Comparison of ENCODE assay signal across 23 cellular contexts in the genomic region with DNA sequence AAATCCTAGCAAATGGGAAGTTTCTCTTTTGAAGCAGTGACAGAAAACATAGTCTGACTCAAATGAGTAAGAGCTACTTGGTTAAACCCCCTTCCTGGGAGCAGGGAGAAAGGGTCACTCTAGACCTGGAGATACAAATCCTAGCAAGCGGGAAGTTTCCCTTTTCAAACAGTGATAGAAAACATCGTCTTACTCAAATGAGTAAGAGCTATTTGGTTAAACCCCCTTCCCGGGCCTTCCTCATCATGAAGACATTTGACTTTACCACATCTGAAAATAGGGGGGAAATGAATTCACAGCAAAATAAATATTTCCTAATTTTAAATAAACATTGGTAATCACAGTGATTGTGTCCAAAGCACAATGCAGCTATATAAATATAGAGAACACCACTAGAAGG.
"Had no signal": no experiment of that assay in that cellular context is flagged by ENCODE, and none has a peak within 500 bp of the region (broad histone marks: within the 10 kb centered on the region; RNA-seq: fewer than 3 reads in every experiment).

No MANE protein-coding gene starts in this region.

- H3K4me1 ChIP-seq: heart left ventricle, right atrium auricular region, sigmoid colon, testis, tibial nerve, upper lobe of right lung had no signal

- DNase-seq: cortex of kidney; dorsolateral prefrontal cortex; effector CD8-positive, alpha-beta T cell; foreskin melanocyte; heart left ventricle; hippocampal formation; mucosa of descending colon; naive thymus-derived CD8-positive, alpha-beta T cell; ovary; sigmoid colon; stimulated activated CD4-positive, alpha-beta T cell treated with anti-CD3 and anti-CD28 coated beads, Interleukin-2, amount 100 ng/mL, for 24 hours; stimulated activated CD4-positive, alpha-beta T cell treated with anti-CD3 and anti-CD28 coated beads, Interleukin-4, amount 100 ng/mL, for 4 hours; stimulated activated naive B cell treated with anti-CD40 and anti-IgM and Interleukin-4, amounts not matched to agents 10 μg/mL and 1 μg/mL and 100 μg/mL, for 72 hours; stimulated activated naive CD8-positive, alpha-beta T cell treated with anti-CD3 and anti-CD28 coated beads, Interleukin-15, amount 100 ng/mL, for 72 hours; testis; upper lobe of right lung had no signal

- H3K36me3 Mint-ChIP-seq: naive thymus-derived CD8-positive, alpha-beta T cell; stimulated activated naive B cell treated with anti-CD40 and anti-IgM and Interleukin-4, amounts not matched to agents 10 μg/mL and 1 μg/mL and 100 μg/mL, for 72 hours had no signal

- H3K4me3 Mint-ChIP-seq: naive thymus-derived CD8-positive, alpha-beta T cell; stimulated activated naive B cell treated with anti-CD40 and anti-IgM and Interleukin-4, amounts not matched to agents 10 μg/mL and 1 μg/mL and 100 μg/mL, for 72 hours; stimulated activated naive CD8-positive, alpha-beta T cell treated with anti-CD3 and anti-CD28 coated beads, Interleukin-15, amount 100 ng/mL, for 72 hours had no signal

- H3K36me3 ChIP-seq: heart left ventricle, neutrophil, ovary, right atrium auricular region, sigmoid colon, tibial nerve, upper lobe of right lung had no signal

- H3K4me1 Mint-ChIP-seq: stimulated activated naive B cell treated with anti-CD40 and anti-IgM and Interleukin-4, amounts not matched to agents 10 μg/mL and 1 μg/mL and 100 μg/mL, for 72 hours had no signal

- H3K4me3 ChIP-seq: dorsolateral prefrontal cortex, heart left ventricle, mucosa of descending colon, ovary, right atrium auricular region, sigmoid colon, skin epidermis, testis, tibial nerve, upper lobe of right lung had no signal

- FAIRE-seq: islet of Langerhans had no signal

- H3K27ac Mint-ChIP-seq: naive thymus-derived CD8-positive, alpha-beta T cell; stimulated activated naive B cell treated with anti-CD40 and anti-IgM and Interleukin-4, amounts not matched to agents 10 μg/mL and 1 μg/mL and 100 μg/mL, for 72 hours; stimulated activated naive CD8-positive, alpha-beta T cell treated with anti-CD3 and anti-CD28 coated beads, Interleukin-15, amount 100 ng/mL, for 72 hours had no signal

- H3K27ac ChIP-seq: dorsolateral prefrontal cortex, heart left ventricle, neutrophil, ovary, right atrium auricular region, sigmoid colon, skin epidermis, testis, tibial nerve, upper lobe of right lung had no signal

- H3K9me3 ChIP-seq: heart left ventricle, mucosa of descending colon, neutrophil, ovary, right atrium auricular region, sigmoid colon, testis, tibial nerve, upper lobe of right lung had no signal

- H3K27me3 ChIP-seq: neutrophil, ovary, right atrium auricular region, sigmoid colon, testis, tibial nerve, upper lobe of right lung had no signal

- H3K9me3 Mint-ChIP-seq: naive thymus-derived CD8-positive, alpha-beta T cell; stimulated activated naive B cell treated with anti-CD40 and anti-IgM and Interleukin-4, amounts not matched to agents 10 μg/mL and 1 μg/mL and 100 μg/mL, for 72 hours; stimulated activated naive CD8-positive, alpha-beta T cell treated with anti-CD3 and anti-CD28 coated beads, Interleukin-15, amount 100 ng/mL, for 72 hours had no signal

- ATAC-seq: esophagus mucosa; heart left ventricle; left lobe of liver; mucosa of descending colon; naive thymus-derived CD8-positive, alpha-beta T cell; stimulated activated naive B cell treated with anti-CD40 and anti-IgM and Interleukin-4, amounts not matched to agents 10 μg/mL and 1 μg/mL and 100 μg/mL, for 72 hours; stimulated activated naive CD8-positive, alpha-beta T cell treated with anti-CD3 and anti-CD28 coated beads, Interleukin-15, amount 100 ng/mL, for 72 hours; upper lobe of right lung had no signal
